ENCODE assay signal across 8 cellular contexts in genomic region chr16:89720859-89721643, GRCh38. TPM values are rescaled to one million over a fixed set of nuclear protein-coding genes. Genes with fewer than 3 reads are reported as not detected.
A peak's percentile ranks its signal among the peaks of the same experiment; 100 is the strongest.
DNase-seq lines count a peak whose midpoint lies in the region; ATAC-seq and TF ChIP-seq lines count a peak whose summit lies in the region.

Gene VPS9D1 (minus strand): TSS chr16:89720898. CDS start chr16:89720861, 37 bp downstream.
Gene ZNF276 (plus strand): TSS chr16:89721537. CDS start chr16:89721641, 104 bp downstream.

- no TSS peak for BruUV-seq in OCI-LY7 (replicated peaks; lab: Mats Ljungman, UMichigan)

- intact Hi-C loops in OCI-LY7 (cut with micrococcal nuclease; ENCODE audit: unreplicated experiment) = loop anchor here (1.0 to 5.0 kb wide), 2 partner anchors 21 to 196 kb away; partner anchors contain the start of gene MC1R

- no peaks in the 10 kb centered on the region for H3K27me3 ChIP-seq in BJ (ENCODE audit: control insufficient read depth, insufficient read depth, low read length)
- H3K27me3 ChIP-seq in esophagus (ENCODE audit: control insufficient read depth in 1 of 2, insufficient read depth in 2 of 2, low read length in 2 of 2) = no peaks in the 10 kb centered on the region
- H3K27me3 ChIP-seq in mucosa of stomach (ENCODE audit: control insufficient read depth, insufficient read depth, low read length) = no peaks in the 10 kb centered on the region

- H3K36me3 ChIP-seq in BJ (ENCODE audit: control insufficient read depth, insufficient read depth, low read length) (peaks cover 18% of the 10 kb centered on the region), OCI-LY7 (ENCODE audit: insufficient read depth, low read length) (peaks cover 30% of the 10 kb centered on the region), esophagus (ENCODE audit: control insufficient read depth in 2 of 2, insufficient read depth in 2 of 2, low read length in 1 of 2) (peaks cover 0 to 14% of the 10 kb centered on the region in 2 donors), mucosa of stomach (ENCODE audit: control insufficient read depth, insufficient read depth, low read length) (peaks cover 14% of the 10 kb centered on the region)

- TF ChIP-seq CTCF in BJ (IDR thresholded peaks at IDR 0.05; ENCODE audit: insufficient read depth, low read depth, low read length) = no peak
- TF ChIP-seq CTCF in OCI-LY7 (conservative IDR thresholded peaks at IDR 0.05; ENCODE audit: low read length) = no peak

- H3K79me2 ChIP-seq in OCI-LY7 (ENCODE audit: insufficient read depth, low read depth, low read length) = peaks cover 6% of the 10 kb centered on the region; the same call in 1 of the 2 replicates

- H3K9me2 ChIP-seq in OCI-LY7 (ENCODE audit: insufficient read depth, low read length) = no peaks in the 10 kb centered on the region

- peaks cover 17% of the 10 kb centered on the region for H4K20me1 ChIP-seq in OCI-LY7 (ENCODE audit: insufficient read depth, low read length)

- peak within 1 kb of the TSS; percentile 57 for H3K27ac ChIP-seq in OCI-LY7 (ENCODE audit: low read depth, low read length, poor library complexity, severe bottlenecking)
- peak within 1 kb of the TSS; percentile 95 to 99 for H3K27ac ChIP-seq in esophagus (ENCODE audit: low read depth in 2 of 2, low read length in 1 of 2)

- CTCF ChIA-PET in BJ (lab: Yijun Ruan, JAX) (interaction anchor here (0.9 to 1.7 kb wide), 2 partner anchors 16 to 21 kb away, joined by 4 to 9 read pairs; no protein-coding TSS in a partner anchor), OCI-LY7 (lab: Charles Lee; ENCODE audit: unreplicated experiment) (no interaction called here)

- H3K4me1 ChIP-seq in OCI-LY7 (ENCODE audit: insufficient read depth, low read length, poor library complexity, severe bottlenecking) (peaks cover 19% of the 10 kb centered on the region), esophagus (ENCODE audit: control insufficient read depth in 2 of 2, insufficient read depth in 2 of 2, low read length in 1 of 2) (peaks cover 9 to 30% of the 10 kb centered on the region in 2 donors), mucosa of stomach (ENCODE audit: control insufficient read depth, insufficient read depth, low read length) (peaks cover 32% of the 10 kb centered on the region)

- peak within 1 kb of the TSS; percentile 91 for H3K4me2 ChIP-seq in OCI-LY7 (ENCODE audit: low read length)

- H3K4me3 ChIP-seq in BJ (ENCODE audit: low read depth, low read length) (peak within 1 kb of the TSS; percentile 58), OCI-LY7 (ENCODE audit: low read depth, low read length, poor library complexity, severe bottlenecking) (peak within 1 kb of the TSS; percentile 89), esophagus (ENCODE audit: low read depth in 1 of 2, low read length in 2 of 2) (peak within 1 kb of the TSS; percentile 73 to 85), mucosa of stomach (ENCODE audit: low read length) (peak within 1 kb of the TSS; percentile 46)

- peak; percentile 54 for ATAC-seq in GM19324 (IDR thresholded peaks at IDR 0.05; ENCODE audit: low FRiP score, unreplicated experiment)
- peak; percentile 32 for ATAC-seq in HG03520 (IDR thresholded peaks at IDR 0.05; ENCODE audit: unreplicated experiment)

- 0 to 1% methylated on average over 40 to 109 of the region's 109 CpGs for WGBS in esophagus, 2 donors

- H3K9me3 ChIP-seq in OCI-LY7 (ENCODE audit: low read length) = no peaks in the 10 kb centered on the region
- peaks cover 2 to 3% of the 10 kb centered on the region in 2 donors for H3K9me3 ChIP-seq in esophagus (ENCODE audit: control insufficient read depth in 2 of 2, insufficient read depth in 1 of 2, low read depth in 1 of 2, low read length in 1 of 2)
- H3K9me3 ChIP-seq in mucosa of stomach (ENCODE audit: control insufficient read depth, low read length) = no peaks in the 10 kb centered on the region

- peak within 1 kb of the TSS; percentile 75 for H3K9ac ChIP-seq in mucosa of stomach (ENCODE audit: low read length)

- DNase-seq in BJ (ENCODE audit: low read depth) = no peak
- DNase-seq in OCI-LY7 (ENCODE audit: low spot score) = peak; percentile 80
- DNase-seq in activated T-cell treated with anti-CD3 and anti-CD28 coated beads for 48 hours (ENCODE audit: low read depth) = peak; percentile 83
- DNase-seq in stimulated activated CD8-positive, alpha-beta memory T cell treated with anti-CD3 and anti-CD28 coated beads, Interleukin-7, amount 100 ng/mL, for 1 hour (ENCODE audit: low read depth in 2 of 2) = peak; percentile 63 to 74

- H2AFZ ChIP-seq in OCI-LY7 (ENCODE audit: low read length) = peak within 1 kb of the TSS; percentile 17; the same call in 1 of the 2 replicates

- POLR2A ChIA-PET in BJ (lab: Charles Lee) (interaction anchor here (0.6 kb wide), 1 partner anchor 152 kb away, joined by 4 read pairs; the partner anchor contains the start of gene TCF25), OCI-LY7 (lab: Charles Lee) (no interaction called here)

RNA-seq across cellular contexts. Expression of gene VPS9D1, which starts in this region (rescaled TPM):
- polyA plus RNA-seq in BJ (2011; rRNA removed) = 8.3 and 15.6 TPM in 2 replicates
- polyA minus RNA-seq in BJ (2011; rRNA and poly(A)+ RNA removed) = 7.6 and 7.7 TPM in 2 replicates
- total RNA-seq in OCI-LY7 (2014; rRNA removed; shearing (Covaris generic)) = 2.0 and 3.1 TPM in 2 replicates
- total RNA-seq in OCI-LY7 (2022) = 4.6 and 4.7 TPM in 2 replicates
- 10 to 100 TPM; 26.4 to 37.5 TPM for polyA plus RNA-seq in esophagus

RNA-seq across cellular contexts. Expression of gene ZNF276, which starts in this region (rescaled TPM):
- polyA plus RNA-seq in BJ (2011; rRNA removed) (5.6 and 8.5 TPM in 2 replicates), esophagus (10 to 100 TPM; 23.2 to 42.3 TPM)
- 7.9 and 8.9 TPM in 2 replicates for polyA minus RNA-seq in BJ (2011; rRNA and poly(A)+ RNA removed)
- 27.4 and 31.0 TPM in 2 replicates for total RNA-seq in OCI-LY7 (2014; rRNA removed; shearing (Covaris generic))
- 30.0 and 30.8 TPM in 2 replicates for total RNA-seq in OCI-LY7 (2022)
